Comparison of ENCODE assay signal across 9 cellular contexts in genomic region chr2:96163768-96164429, GRCh38. TPM values are rescaled to one million over a fixed set of nuclear protein-coding genes. Genes with fewer than 3 reads are reported as not detected.
DNase-seq lines count a peak whose midpoint lies in the region; ATAC-seq and TF ChIP-seq lines count a peak whose summit lies in the region.
"Had no signal": no experiment of that assay in that cellular context is flagged by ENCODE, and none has a peak within 500 bp of the region (broad histone marks: within the 10 kb centered on the region; RNA-seq: fewer than 3 reads in every experiment).

No MANE protein-coding gene starts in this region.

- H3K4me3 Mint-ChIP-seq in naive thymus-derived CD8-positive, alpha-beta T cell, result peak overlapping the region; percentile 62 to 88 (median 80)

- peaks cover 0 to 5% (median 0%) of the 10 kb centered on the region in 9 donors for H3K9me3 Mint-ChIP-seq in naive thymus-derived CD8-positive, alpha-beta T cell

- POLR2A ChIA-PET in naive thymus-derived CD8-positive, alpha-beta T cell (lab: Charles Lee), result interaction anchor here (0.9 to 15.0 kb wide), 4 partner anchors 8 to 44 kb away, joined by 3 to 373 read pairs (median 9); partner anchors contain the start of genes ASTL, DUSP2 and STARD7

- DNase-seq in DMS 273 (lab: John Stamatoyannopoulos, UW; ENCODE audit: unreplicated experiment) (peak; percentile 45), DMS 273 treated with DMSO at 0.1 percent for 48 hours (lab: John Stamatoyannopoulos, UW) (no peak), activated T-cell treated with anti-CD3 and anti-CD28 coated beads for 24 hours (ENCODE audit: low read depth) (peak; percentile 80), omental fat pad (ENCODE audit: low spot score) (no peak), globus pallidus (ENCODE audit: low spot score) (no peak), NCI-H446 treated with DMSO at 0.1 percent for 48 hours (lab: John Stamatoyannopoulos, UW) (no peak)
- peak; percentile 58 to 88 (median 76) for DNase-seq in naive thymus-derived CD8-positive, alpha-beta T cell

- no peak for TF ChIP-seq CTCF in omental fat pad (IDR thresholded peaks at IDR 0.05)

- H3K4me1 Mint-ChIP-seq in naive thymus-derived CD8-positive, alpha-beta T cell, result peaks cover 34 to 69% (median 58%) of the 10 kb centered on the region in 4 donors

- no peaks in the 10 kb centered on the region for H3K27me3 Mint-ChIP-seq in naive thymus-derived CD8-positive, alpha-beta T cell

- peaks cover 0 to under 1% (median 0%) of the 10 kb centered on the region in 3 donors for H3K36me3 Mint-ChIP-seq in naive thymus-derived CD8-positive, alpha-beta T cell

- ATAC-seq in HG03196 (IDR thresholded peaks at IDR 0.05; ENCODE audit: unreplicated experiment), result peak; percentile 51
- ATAC-seq in naive thymus-derived CD8-positive, alpha-beta T cell, result peak; percentile 77 to 78
- ATAC-seq in omental fat pad (ENCODE audit: low FRiP score), result no peak

- peak overlapping the region; percentile 98 to 100 (median 98) for H3K27ac Mint-ChIP-seq in naive thymus-derived CD8-positive, alpha-beta T cell

RNA-seq across cellular contexts. Expression of gene DUSP2, which starts 18.7 kb away (rescaled TPM):
- total RNA-seq in naive thymus-derived CD8-positive, alpha-beta T cell, result 10 to 100 TPM; 31.5 to 36.5 TPM
- polyA plus RNA-seq in naive thymus-derived CD8-positive, alpha-beta T cell, result 100 to 1,000 TPM in 1 of 3 donors, 10 to 100 TPM in 2; 24.3 to 459 (median 60.7) TPM
- total RNA-seq in omental fat pad, result 100 to 1,000 TPM in 1 of 4 donors, 10 to 100 TPM in 1, 1 to 10 TPM in 2; 8.5 to 199 (median 18.8) TPM

RNA-seq across cellular contexts. Expression of gene ASTL, which starts 25.6 kb away (rescaled TPM):
- total RNA-seq in naive thymus-derived CD8-positive, alpha-beta T cell, result 1 to 10 TPM; 5.3 to 6.8 TPM
- polyA plus RNA-seq in naive thymus-derived CD8-positive, alpha-beta T cell, result under 1 TPM in 2 of 3 donors, not detected in 1; 0.50 to 0.64 TPM
- 1 to 10 TPM in 1 of 4 donors, under 1 TPM in 1, not detected in 2; 0.84 to 3.3 TPM for total RNA-seq in omental fat pad
- total RNA-seq: psoas muscle had no signal

RNA-seq across cellular contexts. Expression of gene STARD7, which starts 44.7 kb away (rescaled TPM):
- total RNA-seq in naive thymus-derived CD8-positive, alpha-beta T cell, result 10 to 100 TPM; 87.5 to 99.3 TPM
- 100 to 1,000 TPM; 114 to 143 (median 137) TPM for polyA plus RNA-seq in naive thymus-derived CD8-positive, alpha-beta T cell
- 100 to 1,000 TPM; 116 to 149 (median 125) TPM for total RNA-seq in omental fat pad

RNA-seq across cellular contexts. Expression of gene ADRA2B, which starts 47.5 kb away (rescaled TPM):
- total RNA-seq in naive thymus-derived CD8-positive, alpha-beta T cell, result under 1 TPM in 1 of 2 experiments, not detected in 1; 0.22 TPM
- not detected for polyA plus RNA-seq in naive thymus-derived CD8-positive, alpha-beta T cell
- 1 to 10 TPM in 3 of 4 donors, under 1 TPM in 1; 0.63 to 9.8 (median 2.6) TPM for total RNA-seq in omental fat pad

Comparison
In these comparisons a context has a peak if more than half of its experiments do, and no peak if none do; other contexts are left out.
1. DNase-seq: peak in DMS 273 (single experiment), activated T-cell treated with anti-CD3 and anti-CD28 coated beads for 24 hours (single experiment) and naive thymus-derived CD8-positive, alpha-beta T cell (10 of 10); none in DMS 273 treated with DMSO at 0.1 percent for 48 hours (single experiment), omental fat pad (single experiment), globus pallidus (single experiment) and NCI-H446 treated with DMSO at 0.1 percent for 48 hours (single experiment).